ENCODE assay signal across 8 cellular contexts in the genomic region with DNA sequence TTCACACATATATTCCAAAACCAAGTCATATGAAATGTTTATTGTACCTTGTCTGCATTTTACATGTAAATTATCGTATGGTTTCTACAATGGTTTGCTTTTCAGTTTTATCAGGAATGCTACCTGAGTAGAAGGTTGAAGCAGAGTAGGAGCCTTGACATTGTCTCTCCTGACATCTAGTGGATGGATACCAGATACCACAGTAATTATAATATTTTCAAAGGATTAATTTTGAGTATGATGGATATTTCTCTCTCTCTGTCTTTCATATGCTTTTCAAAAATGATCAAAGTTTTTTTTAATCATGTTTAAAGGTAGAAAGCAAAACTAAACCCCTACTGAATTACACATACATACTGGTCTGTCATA.
DNase-seq lines count a peak whose midpoint lies in the region; ATAC-seq and TF ChIP-seq lines count a peak whose summit lies in the region.

No MANE protein-coding gene starts in this region.

- no peaks in the 10 kb centered on the region for H3K36me3 Mint-ChIP-seq in activated CD4-positive, alpha-beta T cell treated with anti-CD3 and anti-CD28 coated beads for 36 hours (ENCODE audit: low read depth)

- no peaks in the 10 kb centered on the region for H3K9me3 Mint-ChIP-seq in activated CD4-positive, alpha-beta T cell treated with anti-CD3 and anti-CD28 coated beads for 36 hours (ENCODE audit: low read depth)

- H3K27me3 ChIP-seq in SJSA1 (replicated peaks) = no peaks in the 10 kb centered on the region
- peaks cover 0 to 3% (median 0%) of the 10 kb centered on the region in 3 donors for H3K27me3 ChIP-seq in gastrocnemius medialis

- POLR2A ChIA-PET in activated CD4-positive, alpha-beta T cell treated with anti-CD3 and anti-CD28 coated beads for 36 hours (lab: Charles Lee) = no interaction called here

- H3K4me3 Mint-ChIP-seq in activated CD4-positive, alpha-beta T cell treated with anti-CD3 and anti-CD28 coated beads for 36 hours = no peak overlapping the region

- H3K27ac ChIP-seq in C4-2B (no peak overlapping the region), SJSA1 (peak overlapping the region; percentile 78; the same call in 1 of the 2 replicates), gastrocnemius medialis (no peak overlapping the region)

- H3K27ac Mint-ChIP-seq in activated CD4-positive, alpha-beta T cell treated with anti-CD3 and anti-CD28 coated beads for 36 hours = no peak overlapping the region

- no peaks in the 10 kb centered on the region for H3K4me1 Mint-ChIP-seq in activated CD4-positive, alpha-beta T cell treated with anti-CD3 and anti-CD28 coated beads for 36 hours

- no peaks in the 10 kb centered on the region for H3K9me3 ChIP-seq in SJSA1 (replicated peaks)
- H3K9me3 ChIP-seq in gastrocnemius medialis = no peaks in the 10 kb centered on the region

- CTCF ChIA-PET in activated CD4-positive, alpha-beta T cell treated with anti-CD3 and anti-CD28 coated beads for 36 hours (lab: Charles Lee) = interaction anchor here (0.6 kb wide), 1 partner anchor 355 kb away, joined by 3 read pairs; no protein-coding TSS in a partner anchor

- no peak for TF ChIP-seq POLR2A in gastrocnemius medialis (IDR thresholded peaks at IDR 0.05)

- H3K36me3 ChIP-seq in SJSA1 (no peaks in the 10 kb centered on the region), gastrocnemius medialis (no peaks in the 10 kb centered on the region)

- ATAC-seq in GM19035 (IDR thresholded peaks at IDR 0.05; ENCODE audit: unreplicated experiment) (peak; percentile 70), HG03439 (IDR thresholded peaks at IDR 0.05; ENCODE audit: unreplicated experiment) (peak; percentile 63), gastrocnemius medialis (no peak)
- ATAC-seq in activated CD4-positive, alpha-beta T cell treated with anti-CD3 and anti-CD28 coated beads for 36 hours = no peak

- no peaks in the 10 kb centered on the region for H3K27me3 Mint-ChIP-seq in activated CD4-positive, alpha-beta T cell treated with anti-CD3 and anti-CD28 coated beads for 36 hours

- H3K4me3 ChIP-seq in SJSA1 (peak overlapping the region; percentile 6; the same call in 1 of the 2 replicates), gastrocnemius medialis (no peak overlapping the region)

- DNase-seq in SJSA1 (ENCODE audit: low read depth in 1 of 2, low spot score in 2 of 2) (peak in 1 of 2 experiments; percentile 43), iPS-NIHi11 (ENCODE audit: low spot score) (peak; percentile 10), cerebellar nuclear complex (lab: John Stamatoyannopoulos, UW) (no peak), gastrocnemius medialis (no peak)
- DNase-seq in activated CD4-positive, alpha-beta T cell treated with anti-CD3 and anti-CD28 coated beads for 36 hours = no peak

- in situ Hi-C loops in gastrocnemius medialis (cut with MboI; ENCODE audit: low sequenced_read_pairs in 4 of 4) = no loop called here

- TF ChIP-seq CTCF in C4-2B (conservative IDR thresholded peaks at IDR 0.05) (peak; percentile 65), gastrocnemius medialis (IDR thresholded peaks at IDR 0.05 in 4 of 5, conservative IDR thresholded peaks at IDR 0.05 in 1 of 5) (peak in 1 of 5 experiments; percentile 29)

- H3K4me1 ChIP-seq in SJSA1 (replicated peaks) (peaks cover 16% of the 10 kb centered on the region), gastrocnemius medialis (no peaks in the 10 kb centered on the region)

- intact Hi-C loops in activated CD4-positive, alpha-beta T cell treated with anti-CD3 and anti-CD28 coated beads for 36 hours (cut with DNase I, micrococcal nuclease) = no loop called here
- intact Hi-C loops in gastrocnemius medialis (cut with DNase I; ENCODE audit: low total_unique reads) = no loop called here

Comparison
In these comparisons a context has a peak if more than half of its experiments do, and no peak if none do; other contexts are left out.
1. ATAC-seq: peak in GM19035 (single experiment) and HG03439 (single experiment); none in activated CD4-positive, alpha-beta T cell treated with anti-CD3 and anti-CD28 coated beads for 36 hours (single experiment) and gastrocnemius medialis (0 of 2).